19 cellular contexts compared by ENCODE assay signal in the genomic region with DNA sequence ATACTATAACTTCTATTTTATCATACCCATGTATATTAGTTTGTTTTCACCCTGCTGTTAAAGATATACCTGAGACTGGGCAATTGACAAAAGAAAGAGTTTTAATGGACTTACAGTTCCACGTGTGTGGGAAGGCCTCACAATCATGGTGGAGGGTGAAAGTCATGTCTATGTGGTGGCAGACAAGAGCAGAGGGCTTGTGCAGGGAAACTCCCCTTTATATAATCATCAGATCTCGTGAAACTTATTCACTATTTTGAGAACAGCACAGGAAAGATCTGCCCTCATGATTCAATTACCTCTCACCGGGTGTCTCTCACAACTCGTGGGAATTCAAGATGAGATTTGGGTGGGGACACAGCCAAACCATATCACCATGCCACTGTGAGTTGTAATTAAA.
"Had no signal": no experiment of that assay in that cellular context is flagged by ENCODE, and none has a peak within 500 bp of the region (broad histone marks: within the 10 kb centered on the region; RNA-seq: fewer than 3 reads in every experiment).

No MANE protein-coding gene starts in this region.

- H3K4me3 ChIP-seq: hepatocyte, lung, right atrium auricular region, sigmoid colon, skin epidermis, suprapubic skin, thyroid gland, uterus had no signal

- H3K36me3 ChIP-seq: uterus had no signal

- ATAC-seq: foreskin keratinocyte; left colon; left ventricle myocardium superior; naive thymus-derived CD4-positive, alpha-beta T cell; stimulated activated naive CD8-positive, alpha-beta T cell treated with anti-CD3 and anti-CD28 coated beads, Interleukin-15, Interleukin-2, amounts not matched to agents 100 U/mL and 50 U/mL, for 24 hours had no signal

- H3K9me3 Mint-ChIP-seq: naive thymus-derived CD4-positive, alpha-beta T cell; neural crest cell; type B pancreatic cell had no signal

- H3K4me3 Mint-ChIP-seq: naive thymus-derived CD4-positive, alpha-beta T cell; neural crest cell; type B pancreatic cell had no signal

- H3K4me1 ChIP-seq: right atrium auricular region, sigmoid colon, thyroid gland, uterus had no signal

- H3K27ac Mint-ChIP-seq: type B pancreatic cell had no signal

- H3K27ac ChIP-seq: foreskin keratinocyte, hepatocyte, right atrium auricular region, sigmoid colon, skin epidermis, suprapubic skin, thyroid gland, uterus had no signal

- H3K27me3 ChIP-seq: foreskin keratinocyte, hepatocyte, right atrium auricular region, sigmoid colon, suprapubic skin, thyroid gland, uterus had no signal

- DNase-seq: cortex of kidney; effector memory CD4-positive, alpha-beta T cell; foreskin keratinocyte; left colon; left ventricle myocardium superior; mesendoderm; naive thymus-derived CD4-positive, alpha-beta T cell; posterior cingulate gyrus; sigmoid colon; stimulated activated naive CD8-positive, alpha-beta T cell treated with anti-CD3 and anti-CD28 coated beads, Interleukin-15, Interleukin-2, amounts not matched to agents 100 U/mL and 50 U/mL, for 24 hours; uterus had no signal

- H3K9me3 ChIP-seq: right atrium auricular region, sigmoid colon, suprapubic skin, thyroid gland, uterus had no signal

- H3K27me3 Mint-ChIP-seq: naive thymus-derived CD4-positive, alpha-beta T cell; type B pancreatic cell had no signal
